Comparison of ENCODE assay signal across 1 cellular context in genomic region chr2:176093145-176093888, GRCh38.
A peak's percentile ranks its signal among the peaks of the same experiment; 100 is the strongest.
TF ChIP-seq lines count a peak whose summit lies in the region.

No MANE protein-coding gene starts in this region.

TF ChIP-seq in H1, 55 proteins besides CTCF, POLR2A, EP300 and RAD21:
- TF ChIP-seq TAF1 (IDR thresholded peaks at IDR 0.05; ENCODE audit: low read depth, low read length) (no peak), SP1 (IDR thresholded peaks at IDR 0.05; ENCODE audit: low read depth, low read length) (no peak), NANOG (IDR thresholded peaks at IDR 0.05; ENCODE audit: insufficient read depth, low read depth, low read length, poor library complexity, severe bottlenecking) (no peak), SUZ12 (IDR thresholded peaks at IDR 0.05; ENCODE audit: low read length) (peak; percentile 95), TCF12 (IDR thresholded peaks at IDR 0.05; ENCODE audit: low read depth, low read length) (no peak), JUND (IDR thresholded peaks at IDR 0.05; ENCODE audit: low read length) (no peak), CBX8 (IDR thresholded peaks at IDR 0.05; ENCODE audit: borderline replicate concordance, low read depth, low read length) (peak; percentile 83; the same call in 1 of the 2 replicates), YY1 (IDR thresholded peaks at IDR 0.05; ENCODE audit: low read depth, low read length) (no peak), TEAD4 (IDR thresholded peaks at IDR 0.05; ENCODE audit: low read depth, low read length) (no peak), MAFK (IDR thresholded peaks at IDR 0.05; ENCODE audit: low read depth, low read length) (no peak), CBX5 (IDR thresholded peaks at IDR 0.05; ENCODE audit: low read depth, low read length) (no peak), RBBP5 (IDR thresholded peaks at IDR 0.05; ENCODE audit: borderline replicate concordance, low read depth, low read length) (no peak), KDM5A (IDR thresholded peaks at IDR 0.05; ENCODE audit: low read length) (no peak), RXRA (IDR thresholded peaks at IDR 0.05; ENCODE audit: insufficient read depth, low read depth, low read length) (no peak), PHF8 (conservative IDR thresholded peaks at IDR 0.05; ENCODE audit: low read depth, low read length) (no peak), SIX5 (IDR thresholded peaks at IDR 0.05; ENCODE audit: low read depth, low read length) (no peak), TAF7 (optimal IDR thresholded peaks at IDR 0.05; ENCODE audit: borderline replicate concordance, low read depth, low read length) (no peak), SP4 (IDR thresholded peaks at IDR 0.05; ENCODE audit: low read length) (no peak), EZH2 (IDR thresholded peaks at IDR 0.05; ENCODE audit: low read depth, low read length, severe bottlenecking) (peak; percentile 95), BCL11A (IDR thresholded peaks at IDR 0.05; ENCODE audit: low read depth in 2 of 2, low read length in 2 of 2) (no peak), ZNF274 (IDR thresholded peaks at IDR 0.05; ENCODE audit: borderline replicate concordance, extremely low read depth, low read length) (no peak), E2F6 (IDR thresholded peaks at IDR 0.05) (peak; percentile 90), HDAC2 (IDR thresholded peaks at IDR 0.05; ENCODE audit: borderline replicate concordance in 1 of 2, low read depth in 2 of 2, low read length in 2 of 2) (no peak), EGR1 (IDR thresholded peaks at IDR 0.05; ENCODE audit: borderline replicate concordance, low read depth, low read length) (no peak), POLR2AphosphoS5 (IDR thresholded peaks at IDR 0.05; ENCODE audit: low read depth, low read length) (no peak), FOSL1 (IDR thresholded peaks at IDR 0.05; ENCODE audit: insufficient read depth, low read depth, low read length) (no peak), CHD7 (IDR thresholded peaks at IDR 0.05; ENCODE audit: insufficient replicate concordance, low read length) (no peak), CTBP2 (IDR thresholded peaks at IDR 0.05; ENCODE audit: borderline replicate concordance, insufficient read depth, insufficient read length, low read length) (peak; percentile 10), ATF3 (IDR thresholded peaks at IDR 0.05; ENCODE audit: insufficient read depth, low read depth, low read length) (no peak), KDM4A (IDR thresholded peaks at IDR 0.05; ENCODE audit: low read depth, low read length, severe bottlenecking) (peak; percentile 88), ATF2 (IDR thresholded peaks at IDR 0.05; ENCODE audit: low read length) (no peak), GTF2F1 (IDR thresholded peaks at IDR 0.05; ENCODE audit: borderline replicate concordance, low read depth, low read length) (no peak), CHD2 (IDR thresholded peaks at IDR 0.05; ENCODE audit: low read length) (no peak), SIRT6 (IDR thresholded peaks at IDR 0.05; ENCODE audit: low read length) (no peak), ASH2L (IDR thresholded peaks at IDR 0.05; ENCODE audit: low read length) (no peak), SP2 (IDR thresholded peaks at IDR 0.05; ENCODE audit: low read length) (no peak), POU5F1 (IDR thresholded peaks at IDR 0.05; ENCODE audit: low read depth, low read length) (no peak), SIN3A (conservative IDR thresholded peaks at IDR 0.05 in 1 of 2, IDR thresholded peaks at IDR 0.05 in 1 of 2; ENCODE audit: low read depth in 1 of 2, low read length in 2 of 2) (no peak), GABPA (IDR thresholded peaks at IDR 0.05; ENCODE audit: borderline replicate concordance, insufficient read depth, low read length) (no peak), BACH1 (IDR thresholded peaks at IDR 0.05; ENCODE audit: low read length) (no peak), NRF1 (IDR thresholded peaks at IDR 0.05; ENCODE audit: low read depth, low read length) (no peak), KDM1A (IDR thresholded peaks at IDR 0.05; ENCODE audit: borderline replicate concordance, low read length) (no peak), RFX5 (IDR thresholded peaks at IDR 0.05; ENCODE audit: borderline replicate concordance, low read depth, low read length) (no peak), SAP30 (IDR thresholded peaks at IDR 0.05; ENCODE audit: insufficient read depth, insufficient replicate concordance, low read length) (no peak), USF2 (IDR thresholded peaks at IDR 0.05; ENCODE audit: low read length) (no peak), SRF (IDR thresholded peaks at IDR 0.05; ENCODE audit: low read depth, low read length) (no peak), TBP (IDR thresholded peaks at IDR 0.05; ENCODE audit: low read depth, low read length) (no peak), CHD1 (IDR thresholded peaks at IDR 0.05; ENCODE audit: low read depth, low read length) (no peak), CEBPB (IDR thresholded peaks at IDR 0.05; ENCODE audit: low read depth, low read length) (no peak), CREB1 (IDR thresholded peaks at IDR 0.05) (no peak), HDAC6 (IDR thresholded peaks at IDR 0.05; ENCODE audit: low read depth, low read length) (no peak), MAX (IDR thresholded peaks at IDR 0.05) (peak; percentile 97), JUN (IDR thresholded peaks at IDR 0.05; ENCODE audit: low read depth, low read length) (no peak), BRCA1 (IDR thresholded peaks at IDR 0.05; ENCODE audit: low read depth, low read length) (no peak), RNF2 (IDR thresholded peaks at IDR 0.05; ENCODE audit: borderline replicate concordance, low read depth, low read length, missing control alignments, poor library complexity, severe bottlenecking) (peak; percentile 97)
